In genomic region chr16:89093602-89094251, GRCh38 we compare ENCODE assay signal across 1 cellular context.
TF ChIP-seq lines count a peak whose summit lies in the region.

Gene ACSF3 (plus strand): TSS chr16:89093852. CDS start chr16:89100682, 6,830 bp downstream.

TF ChIP-seq in HepG2, 621 proteins besides CTCF, POLR2A, EP300 and RAD21 (continued from another document and continues in another):
- TF ChIP-seq FOXC1 (CRISPR knock-in tag; IDR thresholded peaks at IDR 0.05; ENCODE audit: borderline replicate concordance) (0 out of 2 replicates have a peak, but pooled peaks have one; percentile 18), KLF6 (CRISPR knock-in tag; IDR thresholded peaks at IDR 0.05) (no peak), ZNF83 (CRISPR knock-in tag; IDR thresholded peaks at IDR 0.05; ENCODE audit: borderline replicate concordance) (0 out of 2 replicates have a peak, but pooled peaks have one; percentile 2), REST (IDR thresholded peaks at IDR 0.05; ENCODE audit: borderline replicate concordance in 1 of 2, low read depth in 1 of 2, low read length in 2 of 2) (no peak), ZNF546 (CRISPR knock-in tag; conservative IDR thresholded peaks at IDR 0.05) (0 out of 2 replicates have a peak, but pooled peaks have one; percentile 68), TCF7L2 (IDR thresholded peaks at IDR 0.05; ENCODE audit: low read depth, low read length) (no peak), ZNF282 (IDR thresholded peaks at IDR 0.05; ENCODE audit: partially characterized antibody) (no peak), AKAP8 (CRISPR knock-in tag; IDR thresholded peaks at IDR 0.05) (no peak; the same call in 1 of the 2 replicates), ONECUT2 (CRISPR knock-in tag; IDR thresholded peaks at IDR 0.05) (no peak), HOXA3 (CRISPR knock-in tag; IDR thresholded peaks at IDR 0.05) (peak; percentile 97), NRL (CRISPR knock-in tag; IDR thresholded peaks at IDR 0.05; ENCODE audit: borderline replicate concordance) (0 out of 2 replicates have a peak, but pooled peaks have one; percentile 23), ZSCAN20 (CRISPR knock-in tag; IDR thresholded peaks at IDR 0.05; ENCODE audit: borderline replicate concordance) (peak; percentile 61), HNRNPK (IDR thresholded peaks at IDR 0.05; ENCODE audit: low read depth, low read length, poor library complexity, severe bottlenecking) (no peak), ZNF616 (CRISPR knock-in tag; IDR thresholded peaks at IDR 0.05; ENCODE audit: low read depth) (no peak), ZSCAN21 (CRISPR knock-in tag; IDR thresholded peaks at IDR 0.05; ENCODE audit: borderline replicate concordance) (peak; percentile 89; the same call in 1 of the 2 replicates), ZNF878 (CRISPR knock-in tag; IDR thresholded peaks at IDR 0.05) (no peak), ZC3H4 (CRISPR knock-in tag; IDR thresholded peaks at IDR 0.05; ENCODE audit: borderline replicate concordance) (no peak), ZNF691 (CRISPR knock-in tag; IDR thresholded peaks at IDR 0.05; ENCODE audit: borderline replicate concordance, low read depth) (peak; percentile 81; the same call in 1 of the 2 replicates), E2F1 (CRISPR knock-in tag; IDR thresholded peaks at IDR 0.05) (0 out of 2 replicates have a peak, but pooled peaks have one; percentile 60), KDM2A (CRISPR knock-in tag; IDR thresholded peaks at IDR 0.05; ENCODE audit: borderline replicate concordance, low read depth) (peak; percentile 72), PHF20 (CRISPR knock-in tag; IDR thresholded peaks at IDR 0.05) (peak; percentile 94), REPIN1 (CRISPR knock-in tag; IDR thresholded peaks at IDR 0.05; ENCODE audit: borderline replicate concordance, low read depth) (peak; percentile 66; the same call in 1 of the 2 replicates), GLI4 (CRISPR knock-in tag; IDR thresholded peaks at IDR 0.05; ENCODE audit: borderline replicate concordance) (no peak; the same call in 1 of the 2 replicates), TGIF2 (CRISPR knock-in tag; IDR thresholded peaks at IDR 0.05) (no peak), U2AF2 (IDR thresholded peaks at IDR 0.05; ENCODE audit: low read depth, low read length) (no peak), ZFP82 (CRISPR knock-in tag; IDR thresholded peaks at IDR 0.05; ENCODE audit: borderline replicate concordance) (peak; percentile 77; the same call in 1 of the 2 replicates), RFX5 (IDR thresholded peaks at IDR 0.05; ENCODE audit: low read depth, low read length) (0 out of 2 replicates have a peak, but pooled peaks have one; percentile 18), ZNF468 (CRISPR knock-in tag; IDR thresholded peaks at IDR 0.05) (no peak), GPN1 (CRISPR knock-in tag; IDR thresholded peaks at IDR 0.05; ENCODE audit: borderline replicate concordance) (no peak), ZNF660 (CRISPR knock-in tag; IDR thresholded peaks at IDR 0.05; ENCODE audit: borderline replicate concordance, low read depth) (no peak), ZNF10 (CRISPR knock-in tag; IDR thresholded peaks at IDR 0.05; ENCODE audit: borderline replicate concordance, low read depth) (no peak), ZBTB25 (CRISPR knock-in tag; IDR thresholded peaks at IDR 0.05) (no peak; the same call in 1 of the 2 replicates), ISL2 (CRISPR knock-in tag; IDR thresholded peaks at IDR 0.05) (no peak; the same call in 1 of the 2 replicates), JDP2 (CRISPR knock-in tag; IDR thresholded peaks at IDR 0.05; ENCODE audit: borderline replicate concordance) (no peak), KDM3A (CRISPR knock-in tag; IDR thresholded peaks at IDR 0.05; ENCODE audit: low read depth) (0 out of 2 replicates have a peak, but pooled peaks have one; percentile 17), ZSCAN12 (CRISPR knock-in tag; IDR thresholded peaks at IDR 0.05) (0 out of 2 replicates have a peak, but pooled peaks have one; percentile 53), HNRNPLL (IDR thresholded peaks at IDR 0.05; ENCODE audit: low read depth, low read length, poor library complexity, severe bottlenecking) (no peak), ZC3H13 (CRISPR knock-in tag; IDR thresholded peaks at IDR 0.05) (no peak), DNMT3B (CRISPR knock-in tag; conservative IDR thresholded peaks at IDR 0.05) (no peak), KMT2A (CRISPR knock-in tag; IDR thresholded peaks at IDR 0.05) (0 out of 2 replicates have a peak, but pooled peaks have one; percentile 25), ZFX (CRISPR knock-in tag; IDR thresholded peaks at IDR 0.05; ENCODE audit: low read depth) (peak; percentile 85), ZNF496 (CRISPR knock-in tag; IDR thresholded peaks at IDR 0.05; ENCODE audit: insufficient replicate concordance) (no peak), ZNF839 (CRISPR knock-in tag; IDR thresholded peaks at IDR 0.05; ENCODE audit: borderline replicate concordance) (no peak), ARHGAP35 (CRISPR knock-in tag; IDR thresholded peaks at IDR 0.05; ENCODE audit: borderline replicate concordance) (no peak), CEBPB (IDR thresholded peaks at IDR 0.05; ENCODE audit: borderline replicate concordance, low read depth, low read length) (no peak), ZNF510 (CRISPR knock-in tag; IDR thresholded peaks at IDR 0.05; ENCODE audit: low read depth) (no peak), ZBTB42 (CRISPR knock-in tag; IDR thresholded peaks at IDR 0.05) (no peak), NAIF1 (CRISPR knock-in tag; IDR thresholded peaks at IDR 0.05; ENCODE audit: borderline replicate concordance) (no peak), CC2D1A (CRISPR knock-in tag; IDR thresholded peaks at IDR 0.05) (no peak), NR2C2 (CRISPR knock-in tag; IDR thresholded peaks at IDR 0.05; ENCODE audit: borderline replicate concordance) (peak; percentile 94), NFE2L1 (CRISPR knock-in tag; IDR thresholded peaks at IDR 0.05; ENCODE audit: borderline replicate concordance) (no peak), NFYC (CRISPR knock-in tag; IDR thresholded peaks at IDR 0.05) (no peak), MAF1 (CRISPR knock-in tag; IDR thresholded peaks at IDR 0.05; ENCODE audit: borderline replicate concordance) (no peak), MED1 (CRISPR knock-in tag; IDR thresholded peaks at IDR 0.05) (peak; percentile 65), NFE2 (CRISPR knock-in tag; IDR thresholded peaks at IDR 0.05) (no peak), FOXO1 (CRISPR knock-in tag; IDR thresholded peaks at IDR 0.05) (peak; percentile 54; the same call in 1 of the 2 replicates), MATR3 (CRISPR knock-in tag; IDR thresholded peaks at IDR 0.05) (no peak), KMT2B (CRISPR knock-in tag; IDR thresholded peaks at IDR 0.05) (no peak), ZBTB38 (CRISPR knock-in tag; IDR thresholded peaks at IDR 0.05) (no peak; the same call in none of the 2 replicates), ZNF160 (CRISPR knock-in tag; IDR thresholded peaks at IDR 0.05) (peak; percentile 76), ZBTB10 (CRISPR knock-in tag; IDR thresholded peaks at IDR 0.05; ENCODE audit: borderline replicate concordance) (0 out of 2 replicates have a peak, but pooled peaks have one; percentile 37), CHCHD3 (CRISPR knock-in tag; IDR thresholded peaks at IDR 0.05) (peak; percentile 83), SNAPC5 (CRISPR knock-in tag; IDR thresholded peaks at IDR 0.05; ENCODE audit: borderline replicate concordance) (0 out of 2 replicates have a peak, but pooled peaks have one; percentile 51), SALL2 (CRISPR knock-in tag; IDR thresholded peaks at IDR 0.05) (peak; percentile 92), ARID2 (CRISPR knock-in tag; IDR thresholded peaks at IDR 0.05; ENCODE audit: borderline replicate concordance) (no peak)
